Comparison of ENCODE assay signal across 9 cellular contexts in the genomic region with DNA sequence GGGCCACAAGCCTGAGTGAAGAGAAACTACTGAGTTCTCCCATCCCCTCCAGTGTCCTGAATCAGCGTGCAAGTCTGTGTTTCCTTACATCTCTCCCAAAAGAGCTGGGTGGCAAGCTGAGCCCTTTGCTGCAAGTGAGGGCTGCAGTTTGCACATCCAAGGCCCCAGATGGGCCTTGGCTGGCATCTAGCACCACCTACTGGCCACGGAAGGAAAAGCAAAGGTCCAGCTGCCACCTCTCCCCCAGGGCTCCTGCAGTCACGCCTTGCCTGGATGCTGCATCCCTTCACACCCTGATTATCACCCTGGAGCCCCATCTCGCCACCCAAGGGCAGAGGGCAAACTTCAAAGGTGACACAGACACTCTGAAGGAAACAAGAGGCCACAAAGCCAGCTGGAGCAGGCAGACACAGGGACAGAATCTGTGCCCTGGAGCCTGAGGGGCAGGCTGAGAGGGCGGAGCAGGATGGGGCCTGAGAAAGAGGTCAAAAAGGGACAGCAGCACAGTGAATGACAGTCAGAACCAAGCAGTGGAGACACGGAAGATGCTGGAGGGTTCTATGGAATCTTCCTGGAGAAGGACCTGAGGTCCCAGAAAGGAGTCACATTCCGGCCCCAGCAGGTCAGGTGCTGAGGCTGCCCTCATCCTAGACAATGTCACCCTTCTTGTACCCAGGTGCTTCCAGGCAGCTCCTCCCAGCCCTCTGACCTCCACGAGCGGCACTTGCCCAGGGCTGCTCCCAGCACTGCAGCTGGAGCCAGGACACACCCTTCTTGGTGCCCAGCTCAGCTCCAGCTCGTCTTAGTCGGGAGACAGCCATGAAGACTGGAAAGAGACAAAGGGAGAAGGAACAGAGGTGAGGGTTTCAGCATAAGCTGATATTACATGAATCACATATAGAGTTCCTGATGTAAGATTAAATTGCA. TPM values are rescaled to one million over a fixed set of nuclear protein-coding genes. Genes with fewer than 3 reads are reported as not detected.
DNase-seq lines count a peak whose midpoint lies in the region; ATAC-seq, FAIRE-seq and TF ChIP-seq lines count a peak whose summit lies in the region.
"Had no signal": no experiment of that assay in that cellular context is flagged by ENCODE, and none has a peak within 500 bp of the region (broad histone marks: within the 10 kb centered on the region; RNA-seq: fewer than 3 reads in every experiment).

No MANE protein-coding gene starts in this region.

- no peak overlapping the region for H3K4me2 ChIP-seq in OCI-LY3 (ENCODE audit: low read length)

- DNase-seq in AG08396 (ENCODE audit: low spot score) (peak; percentile 88), GM13977 (ENCODE audit: low spot score) (peak; percentile 83), foreskin keratinocyte (peak in 1 of 2 donors; percentile 21), pancreas (peak; percentile 29 to 84 (median 63)), urothelium cell line (ENCODE audit: low spot score) (peak; percentile 88)

- TF ChIP-seq CTCF in GM13977 (IDR thresholded peaks at IDR 0.05; ENCODE audit: extremely low read depth, insufficient read depth, missing control alignments) (peak; percentile 94), OCI-LY3 (IDR thresholded peaks at IDR 0.05; ENCODE audit: low read depth, low read length) (peak; percentile 93), foreskin keratinocyte (conservative IDR thresholded peaks at IDR 0.05) (peak; percentile 75), pancreas (IDR thresholded peaks at IDR 0.05) (peak; percentile 57 to 83 (median 76))

- no peak overlapping the region for H3K9ac ChIP-seq in OCI-LY3 (ENCODE audit: low read length)

- no peak overlapping the region for H3K27ac ChIP-seq in OCI-LY3 (ENCODE audit: low read length)
- H3K27ac ChIP-seq in foreskin keratinocyte = no peak overlapping the region
- H3K27ac ChIP-seq in pancreas = no peak overlapping the region

- FAIRE-seq in pancreas (lab: Jason Lieb, UNC) (no peak), urothelium cell line (lab: Jason Lieb, UNC) (peak; percentile 87)

- whole genome bisulfite sequencing in pancreas, 2 donors = 26 to 29% methylated on average over 11 of the region's 11 CpGs

- no peak overlapping the region for H3K4me3 Mint-ChIP-seq in activated T-helper 17 cell treated with anti-CD3 and anti-CD28 coated beads, Interleukin-2, amount 50 U/mL, for 72 hours
- H3K4me3 Mint-ChIP-seq: stimulated activated naive CD8-positive, alpha-beta T cell treated with anti-CD3 and anti-CD28 coated beads, Interleukin-15, Interleukin-2, amounts not matched to agents 100 ng/mL and 50 ng/mL, for 24 hours had no signal

- H3K9me3 ChIP-seq in OCI-LY3 (ENCODE audit: insufficient read depth, low read length) = no peaks in the 10 kb centered on the region
- H3K9me3 ChIP-seq in pancreas = no peaks in the 10 kb centered on the region

- no peak overlapping the region for H2AFZ ChIP-seq in OCI-LY3 (ENCODE audit: low read depth, low read length)

- H3K27me3 ChIP-seq in OCI-LY3 (ENCODE audit: low read depth, low read length) (peaks cover 82% of the 10 kb centered on the region), foreskin keratinocyte (no peaks in the 10 kb centered on the region), pancreas (peaks cover 0 to 6% (median 0%) of the 10 kb centered on the region in 4 donors)

- intact Hi-C loops in pancreas (cut with DNase I) = no loop called here

- no peaks in the 10 kb centered on the region for H4K20me1 ChIP-seq in OCI-LY3 (ENCODE audit: insufficient read depth, low read length)

- H3K79me2 ChIP-seq in OCI-LY3 (ENCODE audit: low read length) = no peaks in the 10 kb centered on the region

- peak; percentile 77 for ATAC-seq in HG03039 (IDR thresholded peaks at IDR 0.05; ENCODE audit: unreplicated experiment)
- peak; percentile 74 for ATAC-seq in activated T-helper 17 cell treated with anti-CD3 and anti-CD28 coated beads, Interleukin-2, amount 50 U/mL, for 72 hours (replicated peaks)
- peak; percentile 77 for ATAC-seq in foreskin keratinocyte
- peak in 3 of 4 donors; percentile 76 to 89 (median 82) for ATAC-seq in pancreas

- H3K36me3 Mint-ChIP-seq in activated T-helper 17 cell treated with anti-CD3 and anti-CD28 coated beads, Interleukin-2, amount 50 U/mL, for 72 hours (ENCODE audit: low read depth) = no peaks in the 10 kb centered on the region

- peaks cover 22% of the 10 kb centered on the region for H3K27me3 Mint-ChIP-seq in activated T-helper 17 cell treated with anti-CD3 and anti-CD28 coated beads, Interleukin-2, amount 50 U/mL, for 72 hours

- H3K4me1 Mint-ChIP-seq in activated T-helper 17 cell treated with anti-CD3 and anti-CD28 coated beads, Interleukin-2, amount 50 U/mL, for 72 hours = no peaks in the 10 kb centered on the region

- in situ Hi-C loops in GM13977 (cut with MboI; ENCODE audit: low pct_unique_long_range_greater_than_20kb, low sequenced_read_pairs, unreplicated experiment) = no loop called here

- H3K36me3 ChIP-seq in OCI-LY3 (replicated peaks; ENCODE audit: low read depth, low read length) = no peaks in the 10 kb centered on the region
- no peaks in the 10 kb centered on the region for H3K36me3 ChIP-seq in pancreas

- H3K4me1 ChIP-seq in OCI-LY3 (ENCODE audit: low read length) (no peaks in the 10 kb centered on the region), foreskin keratinocyte (no peaks in the 10 kb centered on the region), pancreas (no peaks in the 10 kb centered on the region)

- H3K4me3 ChIP-seq in OCI-LY3 (ENCODE audit: low read length) (no peak overlapping the region), pancreas (no peak overlapping the region)

- no peaks in the 10 kb centered on the region for H3K9me3 Mint-ChIP-seq in activated T-helper 17 cell treated with anti-CD3 and anti-CD28 coated beads, Interleukin-2, amount 50 U/mL, for 72 hours
- H3K9me3 Mint-ChIP-seq: stimulated activated naive CD8-positive, alpha-beta T cell treated with anti-CD3 and anti-CD28 coated beads, Interleukin-15, Interleukin-2, amounts not matched to agents 100 ng/mL and 50 ng/mL, for 24 hours had no signal

- H3K27ac Mint-ChIP-seq in activated T-helper 17 cell treated with anti-CD3 and anti-CD28 coated beads, Interleukin-2, amount 50 U/mL, for 72 hours = no peak overlapping the region
- H3K27ac Mint-ChIP-seq: stimulated activated naive CD8-positive, alpha-beta T cell treated with anti-CD3 and anti-CD28 coated beads, Interleukin-15, Interleukin-2, amounts not matched to agents 100 ng/mL and 50 ng/mL, for 24 hours had no signal

RNA-seq across cellular contexts. Expression of gene NTRK3, which starts 18.3 kb away (rescaled TPM):
- under 1 TPM in 1 of 2 donors, not detected in 1; 0.53 TPM for total RNA-seq in activated T-helper 17 cell treated with anti-CD3 and anti-CD28 coated beads, Interleukin-2, amount 50 U/mL, for 72 hours
- total RNA-seq in foreskin keratinocyte = not detected in 2 replicates
- polyA plus RNA-seq in foreskin keratinocyte = not detected in 2 replicates
- total RNA-seq in pancreas = under 1 TPM; 0.13 to 0.79 (median 0.33) TPM
- polyA plus RNA-seq in pancreas = 1 to 10 TPM; 1.1 TPM
